Comparison of ENCODE assay signal across 8 cellular contexts in genomic region chr18:59902180-59902992, GRCh38. TPM values are rescaled to one million over a fixed set of nuclear protein-coding genes. Genes with fewer than 3 reads are reported as not detected.
DNase-seq lines count a peak whose midpoint lies in the region; ATAC-seq and TF ChIP-seq lines count a peak whose summit lies in the region.

No MANE protein-coding gene starts in this region.

- H3K27ac ChIP-seq in Panc1 (ENCODE audit: low read length) = peak overlapping the region; percentile 17; the same call in 1 of the 2 replicates
- peak overlapping the region; percentile 38 to 55 for H3K27ac ChIP-seq in esophagus (ENCODE audit: low read depth in 2 of 2, low read length in 1 of 2)
- no peak overlapping the region for H3K27ac ChIP-seq in gastroesophageal sphincter

- H3K36me3 ChIP-seq in Panc1 (ENCODE audit: control insufficient read depth, insufficient read depth, low read length) (peaks cover 2% of the 10 kb centered on the region), esophagus (ENCODE audit: control insufficient read depth in 2 of 2, insufficient read depth in 2 of 2, low read length in 1 of 2) (no peaks in the 10 kb centered on the region), gastroesophageal sphincter (no peaks in the 10 kb centered on the region)

- H3K9me3 Mint-ChIP-seq in activated naive CD4-positive, alpha-beta T cell treated with anti-CD3 and anti-CD28 coated beads for 36 hours = no peaks in the 10 kb centered on the region
- H3K9me3 Mint-ChIP-seq in stimulated activated naive B cell treated with anti-CD40 and anti-IgM and Interleukin-4, amounts not matched to agents 10 μg/mL and 1 μg/mL and 100 μg/mL, for 72 hours = no peaks in the 10 kb centered on the region

- TF ChIP-seq EP300 in gastroesophageal sphincter (IDR thresholded peaks at IDR 0.05) = no peak

- peak overlapping the region; percentile 41 to 67 for H3K4me3 ChIP-seq in Panc1 (ENCODE audit: low read depth in 2 of 2, low read length in 2 of 2)
- H3K4me3 ChIP-seq in esophagus (ENCODE audit: low read depth in 1 of 2, low read length in 2 of 2) = peak overlapping the region in 1 of 2 donors; percentile 37
- H3K4me3 ChIP-seq in gastroesophageal sphincter = no peak overlapping the region

- no peak for ATAC-seq in Panc1
- no peak for ATAC-seq in stimulated activated naive B cell treated with anti-CD40 and anti-IgM and Interleukin-4, amounts not matched to agents 10 μg/mL and 1 μg/mL and 100 μg/mL, for 72 hours (replicated peaks)
- ATAC-seq in GM19324 (IDR thresholded peaks at IDR 0.05; ENCODE audit: low FRiP score, unreplicated experiment) = no peak
- no peak for ATAC-seq in gastroesophageal sphincter

- H3K27me3 Mint-ChIP-seq in activated naive CD4-positive, alpha-beta T cell treated with anti-CD3 and anti-CD28 coated beads for 36 hours (ENCODE audit: low read depth) = no peaks in the 10 kb centered on the region
- no peaks in the 10 kb centered on the region for H3K27me3 Mint-ChIP-seq in stimulated activated naive B cell treated with anti-CD40 and anti-IgM and Interleukin-4, amounts not matched to agents 10 μg/mL and 1 μg/mL and 100 μg/mL, for 72 hours

- WGBS in esophagus, 2 donors = 63 to 64% methylated on average over 8 of the region's 8 CpGs
- 76 to 80% methylated on average over 8 of the region's 8 CpGs for WGBS in gastroesophageal sphincter (ENCODE audit: low coverage in 1 of 2), 2 donors

- POLR2A ChIA-PET in Panc1 (lab: Charles Lee) = no interaction called here

- no peaks in the 10 kb centered on the region for H3K9me3 ChIP-seq in Panc1 (ENCODE audit: control insufficient read depth, insufficient read depth, low read depth, low read length)
- H3K9me3 ChIP-seq in esophagus (ENCODE audit: control insufficient read depth in 2 of 2, insufficient read depth in 1 of 2, low read depth in 1 of 2, low read length in 1 of 2) = peaks cover 0 to 4% of the 10 kb centered on the region in 2 donors
- no peaks in the 10 kb centered on the region for H3K9me3 ChIP-seq in gastroesophageal sphincter

- H3K4me1 Mint-ChIP-seq in activated naive CD4-positive, alpha-beta T cell treated with anti-CD3 and anti-CD28 coated beads for 36 hours (ENCODE audit: low read depth) = peaks cover 55% of the 10 kb centered on the region
- H3K4me1 Mint-ChIP-seq in stimulated activated naive B cell treated with anti-CD40 and anti-IgM and Interleukin-4, amounts not matched to agents 10 μg/mL and 1 μg/mL and 100 μg/mL, for 72 hours = peaks cover 45 to 64% of the 10 kb centered on the region in 2 donors

- no peak for TF ChIP-seq POLR2A in gastroesophageal sphincter (IDR thresholded peaks at IDR 0.05)

- TF ChIP-seq CTCF in Panc1 (IDR thresholded peaks at IDR 0.05) (no peak), gastroesophageal sphincter (IDR thresholded peaks at IDR 0.05) (no peak)

- H3K27me3 ChIP-seq in Panc1 (ENCODE audit: control insufficient read depth, insufficient read depth, low read length) (no peaks in the 10 kb centered on the region), esophagus (ENCODE audit: control insufficient read depth in 1 of 2, insufficient read depth in 2 of 2, low read length in 2 of 2) (no peaks in the 10 kb centered on the region), gastroesophageal sphincter (peaks cover 43% of the 10 kb centered on the region)

- DNase-seq in activated naive CD4-positive, alpha-beta T cell treated with anti-CD3 and anti-CD28 coated beads for 36 hours = peak; percentile 63
- no peak for DNase-seq in activated naive CD4-positive, alpha-beta T cell (lab: John Stamatoyannopoulos, UW)
- DNase-seq in Panc1 (ENCODE audit: low read depth, low spot score) (no peak), HT-29 (ENCODE audit: low spot score) (no peak)
- DNase-seq in stimulated activated naive B cell treated with anti-CD40 and anti-IgM and Interleukin-4, amounts not matched to agents 10 μg/mL and 1 μg/mL and 100 μg/mL, for 72 hours = no peak

- BruUV-seq in Panc1 (replicated peaks; lab: Mats Ljungman, UMichigan) = no TSS peak

- in situ Hi-C loops in Panc1 (cut with HindIII; ENCODE audit: low pct_unique_long_range_greater_than_20kb, low sequenced_read_pairs) = no loop called here

- H3K36me3 Mint-ChIP-seq in activated naive CD4-positive, alpha-beta T cell treated with anti-CD3 and anti-CD28 coated beads for 36 hours (ENCODE audit: low read depth) = peaks cover 44% of the 10 kb centered on the region
- H3K36me3 Mint-ChIP-seq in stimulated activated naive B cell treated with anti-CD40 and anti-IgM and Interleukin-4, amounts not matched to agents 10 μg/mL and 1 μg/mL and 100 μg/mL, for 72 hours = peaks cover 41 to 44% of the 10 kb centered on the region in 2 donors

- peaks cover 12% of the 10 kb centered on the region; the same call in 1 of the 2 replicates for H3K4me1 ChIP-seq in Panc1 (ENCODE audit: control insufficient read depth, insufficient read depth, low read length)
- peaks cover 0 to 5% of the 10 kb centered on the region in 2 donors for H3K4me1 ChIP-seq in esophagus (ENCODE audit: control insufficient read depth in 2 of 2, insufficient read depth in 2 of 2, low read length in 1 of 2)
- H3K4me1 ChIP-seq in gastroesophageal sphincter = peaks cover 0 to 30% (median 7%) of the 10 kb centered on the region in 3 donors

- CTCF ChIA-PET in activated naive CD4-positive, alpha-beta T cell treated with anti-CD3 and anti-CD28 coated beads for 36 hours (lab: Charles Lee) = no interaction called here
- CTCF ChIA-PET in Panc1 (lab: Charles Lee) = no interaction called here

- peak overlapping the region; percentile 94 for H3K4me3 Mint-ChIP-seq in activated naive CD4-positive, alpha-beta T cell treated with anti-CD3 and anti-CD28 coated beads for 36 hours
- H3K4me3 Mint-ChIP-seq in stimulated activated naive B cell treated with anti-CD40 and anti-IgM and Interleukin-4, amounts not matched to agents 10 μg/mL and 1 μg/mL and 100 μg/mL, for 72 hours = peak overlapping the region; percentile 79 to 85

- intact Hi-C loops in activated naive CD4-positive, alpha-beta T cell treated with anti-CD3 and anti-CD28 coated beads for 36 hours (cut with micrococcal nuclease) = loop anchor here (1.0 to 5.0 kb wide), 7 partner anchors 15 to 1355 kb away; partner anchors contain the start of gene MALT1
- intact Hi-C loops in Panc1 (cut with micrococcal nuclease; ENCODE audit: unreplicated experiment) = no loop called here

- H3K27ac Mint-ChIP-seq in activated naive CD4-positive, alpha-beta T cell treated with anti-CD3 and anti-CD28 coated beads for 36 hours = peak overlapping the region; percentile 98
- peak overlapping the region; percentile 48 for H3K27ac Mint-ChIP-seq in stimulated activated naive B cell treated with anti-CD40 and anti-IgM and Interleukin-4, amounts not matched to agents 10 μg/mL and 1 μg/mL and 100 μg/mL, for 72 hours

RNA-seq across cellular contexts. Expression of gene PMAIP1, which starts 2.6 kb away (rescaled TPM):
- total RNA-seq in activated naive CD4-positive, alpha-beta T cell treated with anti-CD3 and anti-CD28 coated beads for 36 hours = 100 to 1,000 TPM; 132 to 141 TPM
- total RNA-seq in Panc1 (2021; ENCODE audit: unreplicated experiment) = 7.7 TPM
- polyA plus RNA-seq in Panc1 (2012; ENCODE audit: insufficient read length) = 5.5 TPM
- polyA plus RNA-seq in esophagus = 10 to 100 TPM in 1 of 2 donors, 1 to 10 TPM in 1; 7.4 to 14.4 TPM
- 10.4 and 10.5 TPM in 2 replicates for total RNA-seq in HT-29 (2014; rRNA removed; shearing (Covaris generic))
- 1 to 10 TPM in 3 of 4 donors, not detected in 1; 1.2 to 2.7 (median 1.3) TPM for total RNA-seq in gastroesophageal sphincter

Comparison
In these comparisons a context has a peak if more than half of its experiments do, and no peak if none do; other contexts are left out.
1. H3K27ac ChIP-seq: peak in Panc1 (single experiment) and esophagus (2 of 2); none in gastroesophageal sphincter (0 of 4).
2. H3K4me3 ChIP-seq: peak in Panc1 (2 of 2); none in gastroesophageal sphincter (0 of 2).
3. RNA of gene PMAIP1, which starts 2.6 kb away (total RNA-seq): 132 to 141 TPM in activated naive CD4-positive, alpha-beta T cell treated with anti-CD3 and anti-CD28 coated beads for 36 hours; 10.4 to 10.5 TPM in HT-29, 7.7 TPM in Panc1 (single experiment) and 1.2 to 2.7 TPM in gastroesophageal sphincter; every median in the first group is over 10 times any median in the second.